17 cellular contexts compared by ENCODE assay signal in the genomic region with DNA sequence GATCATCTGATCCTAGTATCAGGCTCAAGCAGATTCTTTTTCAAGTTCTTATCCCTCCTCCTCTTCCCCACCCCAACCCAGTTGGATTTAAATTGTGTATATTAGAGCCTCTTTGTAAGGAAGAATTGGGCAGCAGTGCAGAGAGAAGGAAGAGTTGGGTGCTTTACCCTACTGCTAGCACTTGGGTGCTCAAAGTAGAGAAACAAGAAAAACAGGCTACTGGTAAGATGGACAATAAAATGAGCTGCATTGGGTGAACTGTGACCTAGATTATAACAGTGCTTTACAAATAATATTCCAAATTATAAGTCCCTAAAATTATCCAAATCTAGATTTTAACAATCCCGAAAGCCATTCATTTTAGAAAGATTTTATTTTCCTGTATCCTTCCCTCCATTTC.
DNase-seq lines count a peak whose midpoint lies in the region; ATAC-seq and TF ChIP-seq lines count a peak whose summit lies in the region.
"Had no signal": no experiment of that assay in that cellular context is flagged by ENCODE, and none has a peak within 500 bp of the region (broad histone marks: within the 10 kb centered on the region; RNA-seq: fewer than 3 reads in every experiment).

No MANE protein-coding gene starts in this region.

- intact Hi-C loops in left colon (cut with DNase I, micrococcal nuclease): no loop called here

- ATAC-seq in GM23338 (no peak), GM19324 (IDR thresholded peaks at IDR 0.05; ENCODE audit: low FRiP score, unreplicated experiment) (no peak), left colon (no peak)
- ATAC-seq: HCT116 had no signal

- H3K36me3 Mint-ChIP-seq in GM23338 (ENCODE audit: low read depth) (no peaks in the 10 kb centered on the region), neural progenitor cell (no peaks in the 10 kb centered on the region)
- H3K36me3 Mint-ChIP-seq: CD4-positive, alpha-beta memory T cell had no signal

- H3K9me3 ChIP-seq in neural progenitor cell (ENCODE audit: low read depth) (no peaks in the 10 kb centered on the region), GM23248 (ENCODE audit: low read depth) (no peaks in the 10 kb centered on the region)

- H3F3A ChIP-seq in GM23338 (replicated peaks; ENCODE audit: low read depth) (no peaks in the 10 kb centered on the region), neural progenitor cell (ENCODE audit: low read depth) (peaks cover 12% of the 10 kb centered on the region), GM23248 (ENCODE audit: insufficient read depth) (no peaks in the 10 kb centered on the region)

- H3K9me2 ChIP-seq in GM23338 (ENCODE audit: insufficient read depth): no peaks in the 10 kb centered on the region
- H3K9me2 ChIP-seq in GM23248 (ENCODE audit: insufficient read depth): no peaks in the 10 kb centered on the region

- 0 out of 2 replicates have a peak overlapping the region, but pooled peaks have one; percentile 46 for H3K27ac Mint-ChIP-seq in GM23338
- H3K27ac Mint-ChIP-seq in neural progenitor cell: no peak overlapping the region
- H3K27ac Mint-ChIP-seq: CD4-positive, alpha-beta memory T cell; HFFc6 had no signal

- H3K27me3 Mint-ChIP-seq in GM23338 (ENCODE audit: insufficient read depth, low read depth, poor library complexity): no peaks in the 10 kb centered on the region
- no peaks in the 10 kb centered on the region for H3K27me3 Mint-ChIP-seq in neural progenitor cell (ENCODE audit: insufficient read depth, low read depth)
- H3K27me3 Mint-ChIP-seq: CD4-positive, alpha-beta memory T cell had no signal

- H3K4me2 ChIP-seq in GM23338 (no peak overlapping the region), neural progenitor cell (peak overlapping the region; percentile 6), GM23248 (ENCODE audit: unreplicated experiment) (no peak overlapping the region)
- H3K4me2 ChIP-seq: KMS-11 had no signal

- peaks cover 8% of the 10 kb centered on the region; the same call in 1 of the 3 replicates for H3K4me1 Mint-ChIP-seq in GM23338
- peaks cover 6% of the 10 kb centered on the region for H3K4me1 Mint-ChIP-seq in neural progenitor cell
- H3K4me1 Mint-ChIP-seq: CD4-positive, alpha-beta memory T cell had no signal

- TF ChIP-seq CTCF in GM23338 (conservative IDR thresholded peaks at IDR 0.05; ENCODE audit: low read depth in 2 of 2) (no peak), VCaP (conservative IDR thresholded peaks at IDR 0.05) (no peak), neural progenitor cell (IDR thresholded peaks at IDR 0.05) (no peak)

- no peak overlapping the region for H3K4me3 Mint-ChIP-seq in GM23338
- H3K4me3 Mint-ChIP-seq in neural progenitor cell: no peak overlapping the region
- H3K4me3 Mint-ChIP-seq: CD4-positive, alpha-beta memory T cell; HFFc6 had no signal

- no peaks in the 10 kb centered on the region for H3K4me1 ChIP-seq in GM23338 (ENCODE audit: insufficient read depth)
- H3K4me1 ChIP-seq in neural progenitor cell: peaks cover 27% of the 10 kb centered on the region
- H3K4me1 ChIP-seq in GM23248 (ENCODE audit: insufficient read depth): no peaks in the 10 kb centered on the region

- H3K9ac ChIP-seq in neural progenitor cell: no peak overlapping the region
- no peak overlapping the region for H3K9ac ChIP-seq in GM23248
- H3K9ac ChIP-seq: KMS-11 had no signal

- H3K4me3 ChIP-seq in GM23338 (no peak overlapping the region), neural progenitor cell (no peak overlapping the region), GM23248 (no peak overlapping the region)

- H3K27me3 ChIP-seq in GM23338 (ENCODE audit: insufficient read depth) (no peaks in the 10 kb centered on the region), neural progenitor cell (no peaks in the 10 kb centered on the region), GM23248 (replicated peaks; ENCODE audit: insufficient read depth) (no peaks in the 10 kb centered on the region)

- H3K36me3 ChIP-seq in GM23338 (ENCODE audit: insufficient read depth) (no peaks in the 10 kb centered on the region), neural progenitor cell (no peaks in the 10 kb centered on the region), GM23248 (ENCODE audit: low read depth) (no peaks in the 10 kb centered on the region)

- H3K27ac ChIP-seq in GM23338 (ENCODE audit: low read depth) (no peak overlapping the region), VCaP (peak overlapping the region; percentile 87), neural progenitor cell (no peak overlapping the region), GM23248 (no peak overlapping the region)
- H3K27ac ChIP-seq: C4-2B, HL-60, KMS-11 had no signal

- H3K79me2 ChIP-seq in GM23338 (replicated peaks; ENCODE audit: insufficient read depth) (no peaks in the 10 kb centered on the region), neural progenitor cell (ENCODE audit: low read depth) (no peaks in the 10 kb centered on the region), GM23248 (ENCODE audit: insufficient read depth) (no peaks in the 10 kb centered on the region)

- H4K20me1 ChIP-seq in GM23338 (replicated peaks; ENCODE audit: insufficient read depth): no peaks in the 10 kb centered on the region
- H4K20me1 ChIP-seq in neural progenitor cell (ENCODE audit: low read depth): no peaks in the 10 kb centered on the region
- H4K20me1 ChIP-seq in GM23248 (ENCODE audit: insufficient read depth): no peaks in the 10 kb centered on the region

- H2AFZ ChIP-seq in GM23338: no peak overlapping the region
- H2AFZ ChIP-seq in neural progenitor cell (replicated peaks): no peak overlapping the region
- H2AFZ ChIP-seq in GM23248: no peak overlapping the region

- H3K9me3 Mint-ChIP-seq in GM23338 (no peaks in the 10 kb centered on the region), neural progenitor cell (peaks cover 1% of the 10 kb centered on the region)

- WGBS in GM23248 (ENCODE audit: low coverage in 1 of 2, low lambda C conversion rate in 2 of 2, missing lambda C conversion rate in 2 of 2), 2 experiments: 21 to 41% methylated on average over 1 of the region's 1 CpG

- in situ Hi-C loops in GM23248 (cut with MboI): no loop called here

- DNase-seq in DMS53 (lab: John Stamatoyannopoulos, UW): peak; percentile 61
- DNase-seq in GM23338 (ENCODE audit: low spot score): no peak
- no peak for DNase-seq in neural progenitor cell (ENCODE audit: low spot score)
- no peak for DNase-seq in GM23248
- DNase-seq in left colon: no peak
- DNase-seq: ACHN; AML-193; CD4-positive, alpha-beta memory T cell; GOT3; H7; HFFc6 had no signal

TF ChIP-seq in GM23338, 12 proteins besides CTCF, POLR2A, EP300 and RAD21:
- TF ChIP-seq JUNB (IDR thresholded peaks at IDR 0.05; ENCODE audit: unreplicated experiment) (no peak), NANOG (IDR thresholded peaks at IDR 0.05; ENCODE audit: borderline replicate concordance) (no peak), EZH2 (IDR thresholded peaks at IDR 0.05; ENCODE audit: low read depth, unreplicated experiment) (no peak)
- TF ChIP-seq, protein P1, sequence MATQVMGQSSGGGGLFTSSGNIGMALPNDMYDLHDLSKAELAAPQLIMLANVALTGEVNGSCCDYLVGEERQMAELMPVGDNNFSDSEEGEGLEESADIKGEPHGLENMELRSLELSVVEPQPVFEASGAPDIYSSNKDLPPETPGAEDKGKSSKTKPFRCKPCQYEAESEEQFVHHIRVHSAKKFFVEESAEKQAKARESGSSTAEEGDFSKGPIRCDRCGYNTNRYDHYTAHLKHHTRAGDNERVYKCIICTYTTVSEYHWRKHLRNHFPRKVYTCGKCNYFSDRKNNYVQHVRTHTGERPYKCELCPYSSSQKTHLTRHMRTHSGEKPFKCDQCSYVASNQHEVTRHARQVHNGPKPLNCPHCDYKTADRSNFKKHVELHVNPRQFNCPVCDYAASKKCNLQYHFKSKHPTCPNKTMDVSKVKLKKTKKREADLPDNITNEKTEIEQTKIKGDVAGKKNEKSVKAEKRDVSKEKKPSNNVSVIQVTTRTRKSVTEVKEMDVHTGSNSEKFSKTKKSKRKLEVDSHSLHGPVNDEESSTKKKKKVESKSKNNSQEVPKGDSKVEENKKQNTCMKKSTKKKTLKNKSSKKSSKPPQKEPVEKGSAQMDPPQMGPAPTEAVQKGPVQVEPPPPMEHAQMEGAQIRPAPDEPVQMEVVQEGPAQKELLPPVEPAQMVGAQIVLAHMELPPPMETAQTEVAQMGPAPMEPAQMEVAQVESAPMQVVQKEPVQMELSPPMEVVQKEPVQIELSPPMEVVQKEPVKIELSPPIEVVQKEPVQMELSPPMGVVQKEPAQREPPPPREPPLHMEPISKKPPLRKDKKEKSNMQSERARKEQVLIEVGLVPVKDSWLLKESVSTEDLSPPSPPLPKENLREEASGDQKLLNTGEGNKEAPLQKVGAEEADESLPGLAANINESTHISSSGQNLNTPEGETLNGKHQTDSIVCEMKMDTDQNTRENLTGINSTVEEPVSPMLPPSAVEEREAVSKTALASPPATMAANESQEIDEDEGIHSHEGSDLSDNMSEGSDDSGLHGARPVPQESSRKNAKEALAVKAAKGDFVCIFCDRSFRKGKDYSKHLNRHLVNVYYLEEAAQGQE (IDR thresholded peaks at IDR 0.05; ENCODE audit: unreplicated experiment): no peak
